Comparison of ENCODE assay signal across 1 cellular context in genomic region chr10:119541046-119541445, GRCh38.
TF ChIP-seq lines count a peak whose summit lies in the region.

No MANE protein-coding gene starts in this region.

TF ChIP-seq in K562, 482 proteins besides CTCF, POLR2A, EP300 and RAD21:
- TF ChIP-seq XRCC3 (IDR thresholded peaks at IDR 0.05) (no peak), SNRNP70 (optimal IDR thresholded peaks at IDR 0.05; ENCODE audit: low read depth, low read length) (no peak), RFX5 (IDR thresholded peaks at IDR 0.05; ENCODE audit: low read depth, low read length) (no peak), ZNF316 (IDR thresholded peaks at IDR 0.05) (no peak), RBBP5 (IDR thresholded peaks at IDR 0.05; ENCODE audit: borderline replicate concordance, insufficient read depth, low read length, poor library complexity, severe bottlenecking) (no peak), ZNF766 (CRISPR knock-in tag; conservative IDR thresholded peaks at IDR 0.05) (no peak), PKNOX1 (IDR thresholded peaks at IDR 0.05) (no peak), ZNF512 (tag; IDR thresholded peaks at IDR 0.05) (no peak), PRDM10 (IDR thresholded peaks at IDR 0.05; ENCODE audit: partially characterized antibody) (no peak), PTBP1 (IDR thresholded peaks at IDR 0.05; ENCODE audit: low read depth, low read length) (no peak), ARNT (IDR thresholded peaks at IDR 0.05) (no peak), RBM15 (IDR thresholded peaks at IDR 0.05; ENCODE audit: insufficient read depth, low read length) (no peak), ZNF444 (CRISPR knock-in tag; IDR thresholded peaks at IDR 0.05) (no peak), FOXK1 (CRISPR knock-in tag; IDR thresholded peaks at IDR 0.05; ENCODE audit: borderline replicate concordance) (no peak), SMAD3 (CRISPR knock-in tag; conservative IDR thresholded peaks at IDR 0.05) (no peak), MYNN (IDR thresholded peaks at IDR 0.05) (no peak), MYNN (CRISPR knock-in tag; IDR thresholded peaks at IDR 0.05) (no peak)
- TF ChIP-seq, protein P1, sequence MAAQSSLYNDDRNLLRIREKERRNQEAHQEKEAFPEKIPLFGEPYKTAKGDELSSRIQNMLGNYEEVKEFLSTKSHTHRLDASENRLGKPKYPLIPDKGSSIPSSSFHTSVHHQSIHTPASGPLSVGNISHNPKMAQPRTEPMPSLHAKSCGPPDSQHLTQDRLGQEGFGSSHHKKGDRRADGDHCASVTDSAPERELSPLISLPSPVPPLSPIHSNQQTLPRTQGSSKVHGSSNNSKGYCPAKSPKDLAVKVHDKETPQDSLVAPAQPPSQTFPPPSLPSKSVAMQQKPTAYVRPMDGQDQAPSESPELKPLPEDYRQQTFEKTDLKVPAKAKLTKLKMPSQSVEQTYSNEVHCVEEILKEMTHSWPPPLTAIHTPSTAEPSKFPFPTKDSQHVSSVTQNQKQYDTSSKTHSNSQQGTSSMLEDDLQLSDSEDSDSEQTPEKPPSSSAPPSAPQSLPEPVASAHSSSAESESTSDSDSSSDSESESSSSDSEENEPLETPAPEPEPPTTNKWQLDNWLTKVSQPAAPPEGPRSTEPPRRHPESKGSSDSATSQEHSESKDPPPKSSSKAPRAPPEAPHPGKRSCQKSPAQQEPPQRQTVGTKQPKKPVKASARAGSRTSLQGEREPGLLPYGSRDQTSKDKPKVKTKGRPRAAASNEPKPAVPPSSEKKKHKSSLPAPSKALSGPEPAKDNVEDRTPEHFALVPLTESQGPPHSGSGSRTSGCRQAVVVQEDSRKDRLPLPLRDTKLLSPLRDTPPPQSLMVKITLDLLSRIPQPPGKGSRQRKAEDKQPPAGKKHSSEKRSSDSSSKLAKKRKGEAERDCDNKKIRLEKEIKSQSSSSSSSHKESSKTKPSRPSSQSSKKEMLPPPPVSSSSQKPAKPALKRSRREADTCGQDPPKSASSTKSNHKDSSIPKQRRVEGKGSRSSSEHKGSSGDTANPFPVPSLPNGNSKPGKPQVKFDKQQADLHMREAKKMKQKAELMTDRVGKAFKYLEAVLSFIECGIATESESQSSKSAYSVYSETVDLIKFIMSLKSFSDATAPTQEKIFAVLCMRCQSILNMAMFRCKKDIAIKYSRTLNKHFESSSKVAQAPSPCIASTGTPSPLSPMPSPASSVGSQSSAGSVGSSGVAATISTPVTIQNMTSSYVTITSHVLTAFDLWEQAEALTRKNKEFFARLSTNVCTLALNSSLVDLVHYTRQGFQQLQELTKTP (IDR thresholded peaks at IDR 0.05; ENCODE audit: low read depth in 1 of 2, partially characterized antibody in 2 of 2), result no peak
